11 cellular contexts compared by ENCODE assay signal in genomic region chr12:42744539-42745156, GRCh38.
DNase-seq lines count a peak whose midpoint lies in the region; ATAC-seq, FAIRE-seq and TF ChIP-seq lines count a peak whose summit lies in the region.
"Had no signal": no experiment of that assay in that cellular context is flagged by ENCODE, and none has a peak within 500 bp of the region (broad histone marks: within the 10 kb centered on the region; RNA-seq: fewer than 3 reads in every experiment).

No MANE protein-coding gene starts in this region.

- FAIRE-seq in D721Med (lab: Jason Lieb, UNC) = no peak

- no peak for TF ChIP-seq CTCF in AG09309 (IDR thresholded peaks at IDR 0.05; ENCODE audit: control insufficient read depth, insufficient read depth, low read depth, low read length, missing control alignments)
- no peak for TF ChIP-seq CTCF in cardiac fibroblast (IDR thresholded peaks at IDR 0.05; ENCODE audit: low read depth, low read length)
- no peak for TF ChIP-seq CTCF in left lung (IDR thresholded peaks at IDR 0.05)
- no peak for TF ChIP-seq CTCF in D721Med (IDR thresholded peaks at IDR 0.05; ENCODE audit: insufficient read depth, missing control alignments)

- no peak overlapping the region for H3K27ac ChIP-seq in left lung

- H3K4me1 ChIP-seq in left lung = peaks cover 0 to 5% of the 10 kb centered on the region in 2 donors

- H3K27me3 ChIP-seq in left lung = no peaks in the 10 kb centered on the region

- H3K9me3 ChIP-seq in left lung = peaks cover 3 to 22% of the 10 kb centered on the region in 2 donors

- peak; percentile 74 for DNase-seq in AG09309 (ENCODE audit: low read depth)
- peak; percentile 25 for DNase-seq in LoVo (ENCODE audit: low spot score)
- DNase-seq in cardiac fibroblast (ENCODE audit: low read depth in 2 of 2) = peak; percentile 31 to 78
- DNase-seq in left lung = no peak
- no peak for DNase-seq in D721Med (ENCODE audit: insufficient read length, low spot score)
- no peak for DNase-seq in RPMI8226
- no peak for DNase-seq in NCI-H2171 (lab: John Stamatoyannopoulos, UW)
- DNase-seq: ACHN; activated gamma-delta T cell treated with Interleukin-2 at 50 U/mL for 16 hours; stimulated activated naive CD4-positive, alpha-beta T cell treated with Interleukin-2 at 50 U/mL for 16 hours had no signal

- intact Hi-C loops in left lung (cut with DNase I) = no loop called here

- no peak overlapping the region for H3K4me3 ChIP-seq in AG09309 (ENCODE audit: control insufficient read depth, low read depth, low read length)
- no peak overlapping the region for H3K4me3 ChIP-seq in cardiac fibroblast (replicated peaks in 1 of 2; ENCODE audit: low read depth in 2 of 2, low read length in 2 of 2)
- H3K4me3 ChIP-seq in left lung = no peak overlapping the region

- H3K36me3 ChIP-seq in left lung = no peaks in the 10 kb centered on the region

- ATAC-seq in left lung (peak; percentile 32), HG03342 (IDR thresholded peaks at IDR 0.05; ENCODE audit: unreplicated experiment) (no peak)

Comparison
In these comparisons a context has a peak if more than half of its experiments do, and no peak if none do; other contexts are left out.
1. DNase-seq: peak in AG09309 (single experiment), LoVo (single experiment) and cardiac fibroblast (2 of 2); none in left lung (0 of 2), D721Med (single experiment), RPMI8226 (single experiment) and NCI-H2171 (single experiment).